Comparison of ENCODE assay signal across 2 cellular contexts in the genomic region with DNA sequence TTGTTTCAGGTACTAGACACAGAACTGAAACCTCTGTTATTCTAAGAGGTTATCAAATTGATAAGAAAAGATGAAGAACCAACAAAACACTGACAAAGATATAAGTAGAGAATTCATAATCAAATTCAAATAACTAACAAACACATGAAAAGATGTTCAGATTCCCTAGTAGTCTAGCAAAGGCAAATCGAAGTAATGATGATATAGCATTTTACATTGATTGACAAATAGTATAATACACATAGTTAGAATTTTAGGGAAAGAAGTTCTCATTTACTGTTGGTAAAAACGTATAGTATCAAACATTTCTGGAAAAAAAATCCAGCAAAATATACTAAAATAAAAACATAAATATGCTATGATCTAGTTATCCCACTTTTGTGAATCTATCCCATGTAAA.
TF ChIP-seq lines count a peak whose summit lies in the region.

No MANE protein-coding gene starts in this region.

TF ChIP-seq in A549, 52 proteins besides CTCF, POLR2A, EP300 and RAD21:
- TF ChIP-seq, protein P1, sequence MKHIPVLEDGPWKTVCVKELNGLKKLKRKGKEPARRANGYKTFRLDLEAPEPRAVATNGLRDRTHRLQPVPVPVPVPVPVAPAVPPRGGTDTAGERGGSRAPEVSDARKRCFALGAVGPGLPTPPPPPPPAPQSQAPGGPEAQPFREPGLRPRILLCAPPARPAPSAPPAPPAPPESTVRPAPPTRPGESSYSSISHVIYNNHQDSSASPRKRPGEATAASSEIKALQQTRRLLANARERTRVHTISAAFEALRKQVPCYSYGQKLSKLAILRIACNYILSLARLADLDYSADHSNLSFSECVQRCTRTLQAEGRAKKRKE (CRISPR knock-in tag; IDR thresholded peaks at IDR 0.05; ENCODE audit: low read depth), result no peak
- TF ChIP-seq, protein P2, sequence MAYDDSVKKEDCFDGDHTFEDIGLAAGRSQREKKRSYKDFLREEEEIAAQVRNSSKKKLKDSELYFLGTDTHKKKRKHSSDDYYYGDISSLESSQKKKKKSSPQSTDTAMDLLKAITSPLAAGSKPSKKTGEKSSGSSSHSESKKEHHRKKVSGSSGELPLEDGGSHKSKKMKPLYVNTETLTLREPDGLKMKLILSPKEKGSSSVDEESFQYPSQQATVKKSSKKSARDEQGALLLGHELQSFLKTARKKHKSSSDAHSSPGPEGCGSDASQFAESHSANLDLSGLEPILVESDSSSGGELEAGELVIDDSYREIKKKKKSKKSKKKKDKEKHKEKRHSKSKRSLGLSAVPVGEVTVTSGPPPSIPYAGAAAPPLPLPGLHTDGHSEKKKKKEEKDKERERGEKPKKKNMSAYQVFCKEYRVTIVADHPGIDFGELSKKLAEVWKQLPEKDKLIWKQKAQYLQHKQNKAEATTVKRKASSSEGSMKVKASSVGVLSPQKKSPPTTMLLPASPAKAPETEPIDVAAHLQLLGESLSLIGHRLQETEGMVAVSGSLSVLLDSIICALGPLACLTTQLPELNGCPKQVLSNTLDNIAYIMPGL (CRISPR knock-in tag; IDR thresholded peaks at IDR 0.05; ENCODE audit: borderline replicate concordance), result no peak
- TF ChIP-seq MAFK (IDR thresholded peaks at IDR 0.05; ENCODE audit: partially characterized antibody), result peak; percentile 63

TF ChIP-seq in K562, 482 proteins besides CTCF, POLR2A, EP300 and RAD21 (continued from another document):
- TF ChIP-seq, protein P3, sequence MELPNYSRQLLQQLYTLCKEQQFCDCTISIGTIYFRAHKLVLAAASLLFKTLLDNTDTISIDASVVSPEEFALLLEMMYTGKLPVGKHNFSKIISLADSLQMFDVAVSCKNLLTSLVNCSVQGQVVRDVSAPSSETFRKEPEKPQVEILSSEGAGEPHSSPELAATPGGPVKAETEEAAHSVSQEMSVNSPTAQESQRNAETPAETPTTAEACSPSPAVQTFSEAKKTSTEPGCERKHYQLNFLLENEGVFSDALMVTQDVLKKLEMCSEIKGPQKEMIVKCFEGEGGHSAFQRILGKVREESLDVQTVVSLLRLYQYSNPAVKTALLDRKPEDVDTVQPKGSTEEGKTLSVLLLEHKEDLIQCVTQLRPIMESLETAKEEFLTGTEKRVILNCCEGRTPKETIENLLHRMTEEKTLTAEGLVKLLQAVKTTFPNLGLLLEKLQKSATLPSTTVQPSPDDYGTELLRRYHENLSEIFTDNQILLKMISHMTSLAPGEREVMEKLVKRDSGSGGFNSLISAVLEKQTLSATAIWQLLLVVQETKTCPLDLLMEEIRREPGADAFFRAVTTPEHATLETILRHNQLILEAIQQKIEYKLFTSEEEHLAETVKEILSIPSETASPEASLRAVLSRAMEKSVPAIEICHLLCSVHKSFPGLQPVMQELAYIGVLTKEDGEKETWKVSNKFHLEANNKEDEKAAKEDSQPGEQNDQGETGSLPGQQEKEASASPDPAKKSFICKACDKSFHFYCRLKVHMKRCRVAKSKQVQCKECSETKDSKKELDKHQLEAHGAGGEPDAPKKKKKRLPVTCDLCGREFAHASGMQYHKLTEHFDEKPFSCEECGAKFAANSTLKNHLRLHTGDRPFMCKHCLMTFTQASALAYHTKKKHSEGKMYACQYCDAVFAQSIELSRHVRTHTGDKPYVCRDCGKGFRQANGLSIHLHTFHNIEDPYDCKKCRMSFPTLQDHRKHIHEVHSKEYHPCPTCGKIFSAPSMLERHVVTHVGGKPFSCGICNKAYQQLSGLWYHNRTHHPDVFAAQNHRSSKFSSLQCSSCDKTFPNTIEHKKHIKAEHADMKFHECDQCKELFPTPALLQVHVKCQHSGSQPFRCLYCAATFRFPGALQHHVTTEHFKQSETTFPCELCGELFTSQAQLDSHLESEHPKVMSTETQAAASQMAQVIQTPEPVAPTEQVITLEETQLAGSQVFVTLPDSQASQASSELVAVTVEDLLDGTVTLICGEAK (IDR thresholded peaks at IDR 0.05), result no peak
- TF ChIP-seq, protein P3 (CRISPR knock-in tag; IDR thresholded peaks at IDR 0.05), result no peak
